Comparison of ENCODE assay signal across 13 cellular contexts in the genomic region with DNA sequence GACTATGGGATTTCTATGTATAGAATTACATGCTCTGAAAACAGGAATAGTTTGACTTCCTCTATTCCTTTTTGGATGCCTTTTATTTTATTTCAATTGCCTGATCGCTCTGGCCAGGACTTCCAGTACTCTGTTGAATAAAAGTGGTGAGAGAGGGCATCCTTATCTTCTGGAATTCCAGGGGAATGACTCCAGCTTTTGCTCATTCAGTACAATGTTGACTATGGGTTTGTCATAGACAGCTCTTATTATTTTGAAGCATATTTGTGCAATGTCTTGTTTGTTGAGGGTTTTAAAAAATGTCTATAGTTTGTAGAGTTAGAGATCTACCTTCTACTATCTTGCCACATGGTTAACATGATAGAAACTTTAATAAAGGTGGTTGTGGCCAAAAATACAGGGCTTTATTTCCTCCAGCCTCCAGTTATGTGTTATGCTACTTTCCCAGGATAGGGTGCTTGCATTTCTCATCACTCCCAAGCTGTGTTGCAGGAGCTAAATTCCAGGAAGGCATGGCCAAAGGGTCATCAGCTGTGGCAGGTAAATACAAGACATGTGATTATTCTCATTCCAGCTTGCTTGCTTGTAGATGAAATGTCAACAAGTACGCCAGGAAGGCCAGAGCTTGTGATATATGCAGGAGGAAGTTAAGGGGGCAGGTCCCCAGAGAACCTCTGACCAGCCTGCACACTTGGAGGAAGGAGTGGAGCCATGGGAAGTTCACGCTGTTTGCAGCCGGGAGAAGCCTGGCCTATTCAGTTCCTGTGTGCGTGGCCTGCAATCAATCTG.
"Had no signal": no experiment of that assay in that cellular context is flagged by ENCODE, and none has a peak within 500 bp of the region (broad histone marks: within the 10 kb centered on the region; RNA-seq: fewer than 3 reads in every experiment).

No MANE protein-coding gene starts in this region.

- H3K36me3 ChIP-seq: neutrophil, right atrium auricular region, tibial nerve, WERI-Rb-1 had no signal

- H3K4me1 ChIP-seq: right atrium auricular region, tibial nerve had no signal

- H3K27ac ChIP-seq: neutrophil, right atrium auricular region, tibial nerve, WERI-Rb-1 had no signal

- H3K4me3 ChIP-seq: right atrium auricular region, smooth muscle cell, tibial nerve had no signal

- DNase-seq: activated CD4-positive, alpha-beta T cell treated with anti-CD3 and anti-CD28 coated beads for 4 hours; activated naive CD4-positive, alpha-beta T cell treated with Interleukin-2 at 50 U/mL for 16 hours; activated naive CD8-positive, alpha-beta T cell treated with anti-CD3 and anti-CD28 coated beads, Interleukin-2, amount 50 U/mL, for 24 hours; effector memory CD8-positive, alpha-beta T cell; erythroblast; posterior cingulate gyrus; T-helper 1 cell; WERI-Rb-1 had no signal

- H3K9me3 ChIP-seq: neutrophil, tibial nerve had no signal

- H3K27me3 ChIP-seq: neutrophil, right atrium auricular region had no signal

- ATAC-seq: activated naive CD8-positive, alpha-beta T cell treated with anti-CD3 and anti-CD28 coated beads, Interleukin-2, amount 50 U/mL, for 24 hours; effector memory CD8-positive, alpha-beta T cell; stimulated activated effector memory CD8-positive, alpha-beta T cell treated with anti-CD3 and anti-CD28 coated beads, Interleukin-12 subunit alpha, Interleukin-12 subunit beta, amount 100 ng/mL, for 72 hours had no signal
